22 cellular contexts compared by ENCODE assay signal in genomic region chr17:2800367-2800766, GRCh38. TPM values are rescaled to one million over a fixed set of nuclear protein-coding genes. Genes with fewer than 3 reads are reported as not detected.
"Had no signal": no experiment of that assay in that cellular context is flagged by ENCODE, and none has a peak within 500 bp of the region (broad histone marks: within the 10 kb centered on the region; RNA-seq: fewer than 3 reads in every experiment).

No MANE protein-coding gene starts in this region.

- H3K4me3 Mint-ChIP-seq: activated CD8-positive, alpha-beta T cell treated with anti-CD3 and anti-CD28 coated beads for 36 hours; activated naive CD8-positive, alpha-beta T cell treated with anti-CD3 and anti-CD28 coated beads, Interleukin-2, amount 10 ng/mL, durations not matched to agents 7 days and 5 days; brain; central memory CD8-positive, alpha-beta T cell; nephron; stimulated activated naive CD8-positive, alpha-beta T cell treated with anti-CD3 and anti-CD28 coated beads, Interleukin-15, Interleukin-2, amounts not matched to agents 100 ng/mL and 50 ng/mL, for 24 hours; type B pancreatic cell had no signal

- H3K9me3 ChIP-seq: lower lobe of right lung, suprapubic skin had no signal

- H3K27me3 Mint-ChIP-seq: central memory CD8-positive, alpha-beta T cell had no signal

- ATAC-seq: activated CD8-positive, alpha-beta T cell treated with anti-CD3 and anti-CD28 coated beads for 36 hours; esophagus mucosa; lower lobe of right lung had no signal

- H3K27ac Mint-ChIP-seq: activated CD8-positive, alpha-beta T cell treated with anti-CD3 and anti-CD28 coated beads for 36 hours; activated naive CD8-positive, alpha-beta T cell treated with anti-CD3 and anti-CD28 coated beads, Interleukin-2, amount 10 ng/mL, durations not matched to agents 7 days and 5 days; activated T-helper 2 cell treated with anti-CD3 and anti-CD28 coated beads, Interferon-gamma antibody, Interleukin-2, Interleukin-4, amounts not matched to agents 10 μg/mL and 5 μg/mL and 100 μg/mL, durations not matched to agents 14 hours and 24 hours and 36 hours; nephron; progenitor cell of endocrine pancreas; stimulated activated naive CD8-positive, alpha-beta T cell treated with anti-CD3 and anti-CD28 coated beads, Interleukin-15, Interleukin-2, amounts not matched to agents 100 ng/mL and 50 ng/mL, for 24 hours; type B pancreatic cell had no signal

- H3K36me3 Mint-ChIP-seq: type B pancreatic cell had no signal

- DNase-seq: activated CD4-positive, alpha-beta T cell treated with anti-CD3 and anti-CD28 coated beads for 48 hours; activated CD4-positive, CD25-positive, alpha-beta regulatory T cell; activated CD8-positive, alpha-beta T cell treated with anti-CD3 and anti-CD28 coated beads for 36 hours; activated naive CD4-positive, alpha-beta T cell treated with Interleukin-2 at 50 U/mL for 16 hours; activated naive CD8-positive, alpha-beta T cell treated with anti-CD3 and anti-CD28 coated beads, Interleukin-2, amount 10 ng/mL, durations not matched to agents 7 days and 5 days; activated T-cell treated with anti-CD3 and anti-CD28 coated beads, Interleukin-2, amount 50 U/mL, for 1 hour; cortex of kidney; effector CD4-positive, alpha-beta T cell; lower lobe of right lung; stimulated activated CD4-positive, alpha-beta T cell treated with anti-CD3 and anti-CD28 coated beads, Interleukin-2, amount 100 ng/mL, for 24 hours; T-helper 9 cell had no signal

- H3K4me3 ChIP-seq: lower lobe of right lung, suprapubic skin had no signal

- H3K9me3 Mint-ChIP-seq: activated CD8-positive, alpha-beta T cell treated with anti-CD3 and anti-CD28 coated beads for 36 hours; activated naive CD8-positive, alpha-beta T cell treated with anti-CD3 and anti-CD28 coated beads, Interleukin-2, amount 10 ng/mL, durations not matched to agents 7 days and 5 days; activated T-helper 2 cell treated with anti-CD3 and anti-CD28 coated beads, Interferon-gamma antibody, Interleukin-2, Interleukin-4, amounts not matched to agents 10 μg/mL and 5 μg/mL and 100 μg/mL, durations not matched to agents 14 hours and 24 hours and 36 hours; brain; central memory CD8-positive, alpha-beta T cell; nephron; stimulated activated naive CD8-positive, alpha-beta T cell treated with anti-CD3 and anti-CD28 coated beads, Interleukin-15, Interleukin-2, amounts not matched to agents 100 ng/mL and 50 ng/mL, for 24 hours; type B pancreatic cell had no signal

- H3K27ac ChIP-seq: lower lobe of right lung, suprapubic skin had no signal

- H3K4me1 Mint-ChIP-seq: nephron had no signal

RNA-seq across cellular contexts. Expression of gene CCDC92B, which starts 50.9 kb away (rescaled TPM):
- total RNA-seq: omental fat pad, skeletal muscle tissue had no signal
